In the genomic region with DNA sequence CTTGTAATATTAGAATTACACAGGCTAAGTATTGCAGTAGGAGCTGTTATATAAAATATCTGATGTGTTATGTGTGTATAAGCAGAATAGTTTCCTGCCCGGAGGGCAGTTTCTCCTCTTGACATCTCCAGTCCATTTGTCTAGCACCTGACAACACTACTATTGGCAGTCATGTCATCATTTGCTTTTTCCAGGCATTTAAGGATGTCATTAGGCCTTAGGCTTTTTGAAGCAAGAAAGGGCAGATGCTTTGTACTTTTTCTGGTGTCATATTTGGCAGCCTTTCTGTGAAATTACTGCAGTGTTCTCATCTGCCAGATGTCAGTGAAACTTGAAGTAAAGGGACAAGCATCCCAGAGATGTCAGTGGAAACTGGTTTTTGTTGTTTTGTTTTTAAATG, we compare ENCODE assay signal across 19 cellular contexts.
"Had no signal": no experiment of that assay in that cellular context is flagged by ENCODE, and none has a peak within 500 bp of the region (broad histone marks: within the 10 kb centered on the region; RNA-seq: fewer than 3 reads in every experiment).

No MANE protein-coding gene starts in this region.

- H3K9me3 ChIP-seq: esophagus muscularis mucosa, left lung, mucosa of descending colon, pancreas, stomach, testis, upper lobe of right lung had no signal

- H3K36me3 Mint-ChIP-seq: activated naive CD8-positive, alpha-beta T cell treated with anti-CD3 and anti-CD28 coated beads, Interleukin-2, amount 10 ng/mL, durations not matched to agents 7 days and 5 days; naive thymus-derived CD4-positive, alpha-beta T cell had no signal

- H3K27ac ChIP-seq: brain microvascular endothelial cell, coronary artery, esophagus muscularis mucosa, left lung, pancreas, stomach, testis, upper lobe of right lung had no signal

- H3K27me3 ChIP-seq: brain microvascular endothelial cell, esophagus muscularis mucosa, left lung, pancreas, stomach, testis, upper lobe of right lung had no signal

- DNase-seq: activated B cell treated with CpG ODN at 0.5 μM for 24 hours; activated CD4-positive, alpha-beta T cell treated with anti-CD3 and anti-CD28 coated beads, Interleukin-2, amount 10 ng/mL, durations not matched to agents 24 days and 14 days; activated CD8-positive, alpha-beta memory T cell treated with anti-CD3 and anti-CD28 coated beads, Interleukin-2, amount 50 U/mL, for 48 hours; activated naive CD8-positive, alpha-beta T cell treated with anti-CD3 and anti-CD28 coated beads, Interleukin-2, amount 10 ng/mL, durations not matched to agents 7 days and 5 days; activated T-cell treated with anti-CD3 and anti-CD28 coated beads, Interleukin-2, amount 50 U/mL, for 72 hours; brain microvascular endothelial cell; hypothalamus; kidney; left lung; mucosa of descending colon; naive thymus-derived CD4-positive, alpha-beta T cell; pancreas; stimulated activated CD4-positive, alpha-beta T cell treated with anti-CD3 and anti-CD28 coated beads, Interleukin-1b, Interleukin-23, amount 100 ng/mL, for 48 hours; stomach; testis; upper lobe of right lung had no signal

- H3K27ac Mint-ChIP-seq: activated B cell treated with CpG ODN at 0.5 μM for 24 hours; activated CD4-positive, alpha-beta T cell treated with anti-CD3 and anti-CD28 coated beads, Interleukin-2, amount 10 ng/mL, durations not matched to agents 24 days and 14 days; activated naive CD8-positive, alpha-beta T cell treated with anti-CD3 and anti-CD28 coated beads, Interleukin-2, amount 10 ng/mL, durations not matched to agents 7 days and 5 days; activated T-cell treated with anti-CD3 and anti-CD28 coated beads, Interleukin-2, amount 50 U/mL, for 72 hours; naive thymus-derived CD4-positive, alpha-beta T cell had no signal

- H3K4me1 Mint-ChIP-seq: activated B cell treated with CpG ODN at 0.5 μM for 24 hours; activated CD4-positive, alpha-beta T cell treated with anti-CD3 and anti-CD28 coated beads, Interleukin-2, amount 10 ng/mL, durations not matched to agents 24 days and 14 days; activated naive CD8-positive, alpha-beta T cell treated with anti-CD3 and anti-CD28 coated beads, Interleukin-2, amount 10 ng/mL, durations not matched to agents 7 days and 5 days; central memory CD8-positive, alpha-beta T cell; naive thymus-derived CD4-positive, alpha-beta T cell had no signal

- H3K4me3 Mint-ChIP-seq: activated B cell treated with CpG ODN at 0.5 μM for 24 hours; activated CD4-positive, alpha-beta T cell treated with anti-CD3 and anti-CD28 coated beads, Interleukin-2, amount 10 ng/mL, durations not matched to agents 24 days and 14 days; activated naive CD8-positive, alpha-beta T cell treated with anti-CD3 and anti-CD28 coated beads, Interleukin-2, amount 10 ng/mL, durations not matched to agents 7 days and 5 days; activated T-cell treated with anti-CD3 and anti-CD28 coated beads, Interleukin-2, amount 50 U/mL, for 72 hours; central memory CD8-positive, alpha-beta T cell; naive thymus-derived CD4-positive, alpha-beta T cell had no signal

- H3K9me3 Mint-ChIP-seq: activated CD4-positive, alpha-beta T cell treated with anti-CD3 and anti-CD28 coated beads, Interleukin-2, amount 10 ng/mL, durations not matched to agents 24 days and 14 days; activated naive CD8-positive, alpha-beta T cell treated with anti-CD3 and anti-CD28 coated beads, Interleukin-2, amount 10 ng/mL, durations not matched to agents 7 days and 5 days had no signal

- H3K27me3 Mint-ChIP-seq: activated B cell treated with CpG ODN at 0.5 μM for 24 hours; activated CD4-positive, alpha-beta T cell treated with anti-CD3 and anti-CD28 coated beads, Interleukin-2, amount 10 ng/mL, durations not matched to agents 24 days and 14 days; activated naive CD8-positive, alpha-beta T cell treated with anti-CD3 and anti-CD28 coated beads, Interleukin-2, amount 10 ng/mL, durations not matched to agents 7 days and 5 days; central memory CD8-positive, alpha-beta T cell; naive thymus-derived CD4-positive, alpha-beta T cell had no signal

- H3K4me3 ChIP-seq: coronary artery, esophagus muscularis mucosa, left lung, mucosa of descending colon, pancreas, stomach, testis, upper lobe of right lung had no signal

- ATAC-seq: activated T-cell treated with anti-CD3 and anti-CD28 coated beads, Interleukin-2, amount 50 U/mL, for 72 hours; left lung; mucosa of descending colon; naive thymus-derived CD4-positive, alpha-beta T cell; pancreas; upper lobe of right lung had no signal

- H3K36me3 ChIP-seq: brain microvascular endothelial cell, esophagus muscularis mucosa, left lung, pancreas, stomach, upper lobe of right lung had no signal
